In the genomic region with DNA sequence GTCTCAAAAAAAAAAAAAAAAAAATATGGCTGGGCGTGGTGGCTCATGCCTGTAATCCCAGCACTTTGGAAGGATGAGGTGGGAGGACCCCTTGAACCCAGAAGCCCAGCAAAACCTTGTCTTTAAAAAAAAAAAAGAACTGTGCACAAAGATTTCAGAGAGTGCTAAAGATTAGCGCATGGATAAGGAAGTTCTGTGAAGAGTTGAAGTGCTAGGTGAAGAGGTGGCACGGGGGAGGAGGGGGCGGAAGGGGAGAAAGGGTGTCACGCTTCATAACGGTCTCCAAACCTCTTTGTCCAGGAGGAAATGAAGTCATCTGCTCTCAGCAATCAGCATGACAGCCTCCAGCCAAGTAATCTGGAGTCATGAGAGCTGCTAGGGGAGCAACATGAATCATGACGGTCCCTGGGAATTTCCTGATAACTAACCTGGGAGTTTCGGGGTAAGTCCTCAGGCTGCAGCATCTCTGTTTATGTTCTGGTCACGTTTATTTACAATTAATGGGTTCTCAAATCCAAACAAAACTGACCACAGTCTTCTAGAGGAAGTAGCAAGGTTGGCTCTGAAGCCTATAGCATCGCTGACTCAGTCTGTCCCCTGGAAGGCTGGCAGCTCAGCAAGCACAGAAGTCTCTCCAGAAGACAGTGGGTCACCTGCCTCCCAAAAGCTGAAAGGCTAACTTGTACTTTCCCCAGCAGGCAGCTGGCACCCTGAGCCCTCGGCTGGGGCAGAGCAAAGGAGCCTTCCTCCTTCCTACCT, we compare ENCODE assay signal across 1 cellular context.
TF ChIP-seq lines count a peak whose summit lies in the region.

No MANE protein-coding gene starts in this region.

TF ChIP-seq in K562, 482 proteins besides CTCF, POLR2A, EP300 and RAD21 (continued from another document and continues in another):
- TF ChIP-seq TEAD1 (CRISPR knock-in tag; IDR thresholded peaks at IDR 0.05) (0 out of 4 replicates have a peak, but pooled peaks have one; percentile 53 to 65), DACH1 (IDR thresholded peaks at IDR 0.05; ENCODE audit: partially characterized antibody) (no peak), XRCC3 (IDR thresholded peaks at IDR 0.05) (no peak), DPF2 (IDR thresholded peaks at IDR 0.05) (peak; percentile 95), RFX7 (CRISPR knock-in tag; IDR thresholded peaks at IDR 0.05) (no peak), XRCC4 (IDR thresholded peaks at IDR 0.05; ENCODE audit: extremely low read depth, insufficient read depth, insufficient read length) (no peak), CC2D1A (IDR thresholded peaks at IDR 0.05) (peak; percentile 45), NBN (IDR thresholded peaks at IDR 0.05; ENCODE audit: low read depth) (peak; percentile 78; the same call in 1 of the 2 replicates), ZNF584 (CRISPR knock-in tag; IDR thresholded peaks at IDR 0.05; ENCODE audit: low read depth) (peak; percentile 70; the same call in 1 of the 2 replicates), ZNF354B (CRISPR knock-in tag; IDR thresholded peaks at IDR 0.05) (no peak), ZNF41 (CRISPR knock-in tag; conservative IDR thresholded peaks at IDR 0.05) (no peak), HMGN3 (IDR thresholded peaks at IDR 0.05; ENCODE audit: borderline replicate concordance, extremely low read depth, insufficient read length, low read depth, low read length) (no peak), ZNF175 (CRISPR knock-in tag; IDR thresholded peaks at IDR 0.05; ENCODE audit: low read depth) (no peak; the same call in 1 of the 2 replicates), CBX3 (IDR thresholded peaks at IDR 0.05; ENCODE audit: borderline replicate concordance in 1 of 2, low read length in 2 of 2) (peak in 1 of 2 experiments; percentile 96; a peak in 2 of 3 replicates), GATAD2B (IDR thresholded peaks at IDR 0.05; ENCODE audit: borderline replicate concordance) (no peak), MCM7 (IDR thresholded peaks at IDR 0.05) (no peak), RBM22 (IDR thresholded peaks at IDR 0.05; ENCODE audit: low read depth, low read length, poor library complexity, severe bottlenecking) (no peak), SMAD3 (CRISPR knock-in tag; conservative IDR thresholded peaks at IDR 0.05) (0 out of 2 replicates have a peak, but pooled peaks have one; percentile 15), RBM17 (IDR thresholded peaks at IDR 0.05; ENCODE audit: borderline replicate concordance, low read depth, low read length) (no peak), GABPA (tag; conservative IDR thresholded peaks at IDR 0.05; ENCODE audit: low read depth) (peak; percentile 79), SMARCB1 (IDR thresholded peaks at IDR 0.05; ENCODE audit: insufficient read length, low read depth) (no peak), HEY1 (CRISPR knock-in tag; IDR thresholded peaks at IDR 0.05; ENCODE audit: borderline replicate concordance) (no peak), MAFF (IDR thresholded peaks at IDR 0.05; ENCODE audit: low read length) (no peak), FIP1L1 (IDR thresholded peaks at IDR 0.05; ENCODE audit: low read depth, low read length, poor library complexity, severe bottlenecking) (no peak), MEF2A (IDR thresholded peaks at IDR 0.05; ENCODE audit: control insufficient read depth, low read depth, low read length) (no peak), NFIX (CRISPR knock-in tag; IDR thresholded peaks at IDR 0.05; ENCODE audit: low read depth) (no peak), ZNF165 (CRISPR knock-in tag; IDR thresholded peaks at IDR 0.05; ENCODE audit: borderline replicate concordance) (no peak), HLTF (IDR thresholded peaks at IDR 0.05) (no peak), CEBPG (CRISPR knock-in tag; IDR thresholded peaks at IDR 0.05) (no peak), CEBPG (tag; conservative IDR thresholded peaks at IDR 0.05 in 1 of 2, IDR thresholded peaks at IDR 0.05 in 1 of 2) (no peak), BRD9 (IDR thresholded peaks at IDR 0.05; ENCODE audit: low read depth, partially characterized antibody) (peak; percentile 46), NFYB (IDR thresholded peaks at IDR 0.05; ENCODE audit: extremely low read depth, insufficient read length) (no peak), HDAC8 (tag; IDR thresholded peaks at IDR 0.05) (no peak), HBP1 (CRISPR knock-in tag; IDR thresholded peaks at IDR 0.05) (no peak), JUNB (CRISPR knock-in tag; conservative IDR thresholded peaks at IDR 0.05) (no peak), LARP7 (IDR thresholded peaks at IDR 0.05) (no peak; the same call in 1 of the 2 replicates), HNRNPLL (IDR thresholded peaks at IDR 0.05; ENCODE audit: low read depth, low read length, poor library complexity, severe bottlenecking) (no peak), ZNF133 (CRISPR knock-in tag; IDR thresholded peaks at IDR 0.05) (no peak), ETV6 (IDR thresholded peaks at IDR 0.05; ENCODE audit: borderline replicate concordance in 1 of 2, low read depth in 2 of 2, low read length in 1 of 2) (no peak), ETV6 (CRISPR knock-in tag; IDR thresholded peaks at IDR 0.05; ENCODE audit: borderline replicate concordance) (no peak), ZBTB11 (CRISPR knock-in tag; IDR thresholded peaks at IDR 0.05) (peak in 1 of 3 experiments; percentile 66; a peak in 1 of 6 replicates)
- TF ChIP-seq, protein P1, sequence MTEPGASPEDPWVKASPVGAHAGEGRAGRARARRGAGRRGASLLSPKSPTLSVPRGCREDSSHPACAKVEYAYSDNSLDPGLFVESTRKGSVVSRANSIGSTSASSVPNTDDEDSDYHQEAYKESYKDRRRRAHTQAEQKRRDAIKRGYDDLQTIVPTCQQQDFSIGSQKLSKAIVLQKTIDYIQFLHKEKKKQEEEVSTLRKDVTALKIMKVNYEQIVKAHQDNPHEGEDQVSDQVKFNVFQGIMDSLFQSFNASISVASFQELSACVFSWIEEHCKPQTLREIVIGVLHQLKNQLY (CRISPR knock-in tag; conservative IDR thresholded peaks at IDR 0.05) = no peak
- TF ChIP-seq, protein P2, sequence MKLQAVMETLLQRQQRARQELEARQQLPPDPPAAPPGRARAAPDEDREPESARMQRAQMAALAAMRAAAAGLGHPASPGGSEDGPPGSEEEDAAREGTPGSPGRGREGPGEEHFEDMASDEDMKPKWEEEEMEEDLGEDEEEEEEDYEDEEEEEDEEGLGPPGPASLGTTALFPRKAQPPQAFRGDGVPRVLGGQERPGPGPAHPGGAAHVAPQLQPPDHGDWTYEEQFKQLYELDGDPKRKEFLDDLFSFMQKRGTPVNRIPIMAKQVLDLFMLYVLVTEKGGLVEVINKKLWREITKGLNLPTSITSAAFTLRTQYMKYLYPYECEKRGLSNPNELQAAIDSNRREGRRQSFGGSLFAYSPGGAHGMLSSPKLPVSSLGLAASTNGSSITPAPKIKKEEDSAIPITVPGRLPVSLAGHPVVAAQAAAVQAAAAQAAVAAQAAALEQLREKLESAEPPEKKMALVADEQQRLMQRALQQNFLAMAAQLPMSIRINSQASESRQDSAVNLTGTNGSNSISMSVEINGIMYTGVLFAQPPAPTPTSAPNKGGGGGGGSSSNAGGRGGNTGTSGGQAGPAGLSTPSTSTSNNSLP (IDR thresholded peaks at IDR 0.05; ENCODE audit: borderline replicate concordance, low read depth, low read length) = no peak
- TF ChIP-seq, protein P3, sequence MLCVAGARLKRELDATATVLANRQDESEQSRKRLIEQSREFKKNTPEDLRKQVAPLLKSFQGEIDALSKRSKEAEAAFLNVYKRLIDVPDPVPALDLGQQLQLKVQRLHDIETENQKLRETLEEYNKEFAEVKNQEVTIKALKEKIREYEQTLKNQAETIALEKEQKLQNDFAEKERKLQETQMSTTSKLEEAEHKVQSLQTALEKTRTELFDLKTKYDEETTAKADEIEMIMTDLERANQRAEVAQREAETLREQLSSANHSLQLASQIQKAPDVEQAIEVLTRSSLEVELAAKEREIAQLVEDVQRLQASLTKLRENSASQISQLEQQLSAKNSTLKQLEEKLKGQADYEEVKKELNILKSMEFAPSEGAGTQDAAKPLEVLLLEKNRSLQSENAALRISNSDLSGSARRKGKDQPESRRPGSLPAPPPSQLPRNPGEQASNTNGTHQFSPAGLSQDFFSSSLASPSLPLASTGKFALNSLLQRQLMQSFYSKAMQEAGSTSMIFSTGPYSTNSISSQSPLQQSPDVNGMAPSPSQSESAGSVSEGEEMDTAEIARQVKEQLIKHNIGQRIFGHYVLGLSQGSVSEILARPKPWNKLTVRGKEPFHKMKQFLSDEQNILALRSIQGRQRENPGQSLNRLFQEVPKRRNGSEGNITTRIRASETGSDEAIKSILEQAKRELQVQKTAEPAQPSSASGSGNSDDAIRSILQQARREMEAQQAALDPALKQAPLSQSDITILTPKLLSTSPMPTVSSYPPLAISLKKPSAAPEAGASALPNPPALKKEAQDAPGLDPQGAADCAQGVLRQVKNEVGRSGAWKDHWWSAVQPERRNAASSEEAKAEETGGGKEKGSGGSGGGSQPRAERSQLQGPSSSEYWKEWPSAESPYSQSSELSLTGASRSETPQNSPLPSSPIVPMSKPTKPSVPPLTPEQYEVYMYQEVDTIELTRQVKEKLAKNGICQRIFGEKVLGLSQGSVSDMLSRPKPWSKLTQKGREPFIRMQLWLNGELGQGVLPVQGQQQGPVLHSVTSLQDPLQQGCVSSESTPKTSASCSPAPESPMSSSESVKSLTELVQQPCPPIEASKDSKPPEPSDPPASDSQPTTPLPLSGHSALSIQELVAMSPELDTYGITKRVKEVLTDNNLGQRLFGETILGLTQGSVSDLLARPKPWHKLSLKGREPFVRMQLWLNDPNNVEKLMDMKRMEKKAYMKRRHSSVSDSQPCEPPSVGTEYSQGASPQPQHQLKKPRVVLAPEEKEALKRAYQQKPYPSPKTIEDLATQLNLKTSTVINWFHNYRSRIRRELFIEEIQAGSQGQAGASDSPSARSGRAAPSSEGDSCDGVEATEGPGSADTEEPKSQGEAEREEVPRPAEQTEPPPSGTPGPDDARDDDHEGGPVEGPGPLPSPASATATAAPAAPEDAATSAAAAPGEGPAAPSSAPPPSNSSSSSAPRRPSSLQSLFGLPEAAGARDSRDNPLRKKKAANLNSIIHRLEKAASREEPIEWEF (CRISPR knock-in tag; IDR thresholded peaks at IDR 0.05) = no peak
- TF ChIP-seq, protein P4, sequence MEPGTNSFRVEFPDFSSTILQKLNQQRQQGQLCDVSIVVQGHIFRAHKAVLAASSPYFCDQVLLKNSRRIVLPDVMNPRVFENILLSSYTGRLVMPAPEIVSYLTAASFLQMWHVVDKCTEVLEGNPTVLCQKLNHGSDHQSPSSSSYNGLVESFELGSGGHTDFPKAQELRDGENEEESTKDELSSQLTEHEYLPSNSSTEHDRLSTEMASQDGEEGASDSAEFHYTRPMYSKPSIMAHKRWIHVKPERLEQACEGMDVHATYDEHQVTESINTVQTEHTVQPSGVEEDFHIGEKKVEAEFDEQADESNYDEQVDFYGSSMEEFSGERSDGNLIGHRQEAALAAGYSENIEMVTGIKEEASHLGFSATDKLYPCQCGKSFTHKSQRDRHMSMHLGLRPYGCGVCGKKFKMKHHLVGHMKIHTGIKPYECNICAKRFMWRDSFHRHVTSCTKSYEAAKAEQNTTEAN (CRISPR knock-in tag; IDR thresholded peaks at IDR 0.05) = no peak
- TF ChIP-seq, protein P5, sequence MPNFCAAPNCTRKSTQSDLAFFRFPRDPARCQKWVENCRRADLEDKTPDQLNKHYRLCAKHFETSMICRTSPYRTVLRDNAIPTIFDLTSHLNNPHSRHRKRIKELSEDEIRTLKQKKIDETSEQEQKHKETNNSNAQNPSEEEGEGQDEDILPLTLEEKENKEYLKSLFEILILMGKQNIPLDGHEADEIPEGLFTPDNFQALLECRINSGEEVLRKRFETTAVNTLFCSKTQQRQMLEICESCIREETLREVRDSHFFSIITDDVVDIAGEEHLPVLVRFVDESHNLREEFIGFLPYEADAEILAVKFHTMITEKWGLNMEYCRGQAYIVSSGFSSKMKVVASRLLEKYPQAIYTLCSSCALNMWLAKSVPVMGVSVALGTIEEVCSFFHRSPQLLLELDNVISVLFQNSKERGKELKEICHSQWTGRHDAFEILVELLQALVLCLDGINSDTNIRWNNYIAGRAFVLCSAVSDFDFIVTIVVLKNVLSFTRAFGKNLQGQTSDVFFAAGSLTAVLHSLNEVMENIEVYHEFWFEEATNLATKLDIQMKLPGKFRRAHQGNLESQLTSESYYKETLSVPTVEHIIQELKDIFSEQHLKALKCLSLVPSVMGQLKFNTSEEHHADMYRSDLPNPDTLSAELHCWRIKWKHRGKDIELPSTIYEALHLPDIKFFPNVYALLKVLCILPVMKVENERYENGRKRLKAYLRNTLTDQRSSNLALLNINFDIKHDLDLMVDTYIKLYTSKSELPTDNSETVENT (CRISPR knock-in tag; IDR thresholded peaks at IDR 0.05) = no peak
